1 cellular context compared by ENCODE assay signal in the genomic region with DNA sequence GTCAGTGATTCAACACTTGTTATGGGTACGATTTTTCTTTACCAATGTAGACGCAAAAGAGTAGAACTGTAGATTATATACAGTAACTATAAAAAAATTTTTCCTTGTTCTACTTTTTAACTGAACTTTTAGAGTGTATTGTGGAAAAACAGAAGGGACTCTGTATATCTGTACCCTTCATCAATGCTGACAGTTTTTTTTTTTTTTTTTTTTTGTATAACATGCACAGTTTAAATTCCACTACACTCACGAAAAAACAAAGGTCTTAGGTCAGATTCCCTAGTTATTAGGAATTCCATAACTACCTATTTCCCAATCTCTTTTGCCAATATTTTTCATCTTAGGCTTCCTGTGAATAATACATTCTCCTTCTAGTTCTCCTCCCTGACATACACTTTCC.
TF ChIP-seq lines count a peak whose summit lies in the region.

No MANE protein-coding gene starts in this region.

TF ChIP-seq in HEK293, 187 proteins besides CTCF, POLR2A, EP300 and RAD21 (continued from another document):
- peak; percentile 97 for TF ChIP-seq ZNF558 (tag by site-specific recombination; IDR thresholded peaks at IDR 0.05)
